ENCODE assay signal across 26 cellular contexts in genomic region chr1:68800182-68800581, GRCh38.
"Had no signal": no experiment of that assay in that cellular context is flagged by ENCODE, and none has a peak within 500 bp of the region (broad histone marks: within the 10 kb centered on the region; RNA-seq: fewer than 3 reads in every experiment).

No MANE protein-coding gene starts in this region.

- H3K27ac ChIP-seq: ovary, skin epidermis, thoracic aorta, VCaP had no signal

- FAIRE-seq: keratinocyte had no signal

- ATAC-seq: esophagus mucosa; left colon; sciatic nerve; stimulated activated naive CD8-positive, alpha-beta T cell treated with anti-CD3 and anti-CD28 coated beads, Interleukin-15, Interleukin-2, amounts not matched to agents 100 U/mL and 50 U/mL, for 24 hours; T-helper 17 cell had no signal

- DNase-seq: activated CD4-positive, alpha-beta T cell treated with anti-CD3 and anti-CD28 coated beads for 4 hours; activated CD4-positive, alpha-beta T cell treated with anti-CD3 and anti-CD28 coated beads, Interleukin-2, amount 50 U/mL, for 4 hours; activated CD8-positive, alpha-beta memory T cell treated with anti-CD3 and anti-CD28 coated beads, Interleukin-2, amount 50 U/mL, for 4 hours; activated effector memory CD4-positive, alpha-beta T cell treated with anti-CD3 and anti-CD28 coated beads, Interleukin-2, amount 50 U/mL, for 16 hours; activated naive CD4-positive, alpha-beta T cell treated with anti-CD3 and anti-CD28 coated beads for 36 hours; activated T-cell treated with anti-CD3 and anti-CD28 coated beads, Interleukin-2, amount 50 U/mL, for 1 hour; amygdala; caudate nucleus; foreskin fibroblast; head of caudate nucleus; hippocampal formation; left colon; mammary epithelial cell; naive B cell; ovary; retina; stimulated activated CD4-positive, alpha-beta T cell treated with anti-CD3 and anti-CD28 coated beads, Interleukin-12 subunit alpha, Interleukin-12 subunit beta, amount 100 ng/mL, for 4 hours; stimulated activated CD4-positive, alpha-beta T cell treated with anti-CD3 and anti-CD28 coated beads, Interleukin-4, amount 100 ng/mL, for 1 hour; stimulated activated naive CD8-positive, alpha-beta T cell treated with anti-CD3 and anti-CD28 coated beads, Interleukin-15, Interleukin-2, amounts not matched to agents 100 U/mL and 50 U/mL, for 24 hours; T-helper 17 cell had no signal

- H3K4me3 ChIP-seq: ovary, skin epidermis, thoracic aorta had no signal

- H3K9me3 ChIP-seq: ovary, thoracic aorta had no signal

- H3K36me3 ChIP-seq: ovary, thoracic aorta had no signal

- H3K27me3 ChIP-seq: ovary had no signal
